ENCODE assay signal across 19 cellular contexts in the genomic region with DNA sequence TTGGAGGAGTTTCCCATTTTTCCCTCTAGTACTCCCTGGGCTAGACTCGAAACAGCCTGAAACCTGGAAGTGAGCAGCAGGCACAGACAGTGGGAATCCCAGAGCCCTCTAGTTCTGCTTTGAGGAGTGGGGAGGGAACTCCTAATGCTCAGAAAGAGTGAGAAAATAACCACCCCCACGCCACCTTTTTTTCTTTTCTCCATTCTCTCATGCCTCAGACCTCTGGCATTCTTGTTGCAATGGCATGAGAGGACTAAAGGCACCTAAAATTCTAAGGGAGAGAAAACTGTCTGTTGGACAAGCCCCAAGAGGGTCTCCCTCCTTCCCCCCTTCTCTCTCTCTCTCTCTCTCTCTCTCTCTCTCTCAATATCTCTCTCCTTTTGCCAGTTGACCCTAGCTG. TPM values are rescaled to one million over a fixed set of nuclear protein-coding genes. Genes with fewer than 3 reads are reported as not detected.
DNase-seq lines count a peak whose midpoint lies in the region; ATAC-seq, FAIRE-seq and TF ChIP-seq lines count a peak whose summit lies in the region.
"Had no signal": no experiment of that assay in that cellular context is flagged by ENCODE, and none has a peak within 500 bp of the region (broad histone marks: within the 10 kb centered on the region; RNA-seq: fewer than 3 reads in every experiment).

No MANE protein-coding gene starts in this region.

- ATAC-seq in GM12878 (no peak), upper lobe of right lung (no peak)
- ATAC-seq: activated T-cell treated with anti-CD3 and anti-CD28 coated beads, Interleukin-2, amount 50 U/mL, for 4 hours had no signal

- no peaks in the 10 kb centered on the region; the same call in 1 of the 2 replicates for H3K27me3 Mint-ChIP-seq in HFFc6 (ENCODE audit: insufficient read depth)
- H3K27me3 Mint-ChIP-seq: IgD-negative memory B cell had no signal

- TF ChIP-seq POLR2A in GM12878 (IDR thresholded peaks at IDR 0.05; ENCODE audit: low read depth, low read length), result no peak

- H3K79me2 ChIP-seq in GM12878 (ENCODE audit: control insufficient read depth, insufficient read depth, low read length), result no peaks in the 10 kb centered on the region

- no TSS peak for BruUV-seq in GM12878 (replicated peaks; lab: Mats Ljungman, UMichigan)

- SMC1A ChIA-PET in GM12878 (lab: Charles Lee; ENCODE audit: uncharacterized antibody, unreplicated experiment), result interaction anchor here (0.7 to 13.3 kb wide), 31 partner anchors 14 to 378 kb away, joined by 3 to 340 read pairs (median 4); a partner anchor contains a TSS

- H3K9me3 Mint-ChIP-seq in HFFc6, result no peaks in the 10 kb centered on the region; the same call in 1 of the 2 replicates
- H3K9me3 Mint-ChIP-seq: activated T-cell treated with anti-CD3 and anti-CD28 coated beads, Interleukin-2, amount 50 U/mL, for 4 hours; IgD-negative memory B cell had no signal

- no peak for TF ChIP-seq RAD21 in GM12878 (IDR thresholded peaks at IDR 0.05; ENCODE audit: insufficient read depth, low read depth, low read length)

- H3K4me3 Mint-ChIP-seq in HFFc6, result peak overlapping the region; percentile 74
- H3K4me3 Mint-ChIP-seq: activated naive CD8-positive, alpha-beta T cell; activated T-cell treated with anti-CD3 and anti-CD28 coated beads, Interleukin-2, amount 50 U/mL, for 4 hours; CD14-positive monocyte; IgD-negative memory B cell had no signal

- TF ChIP-seq EP300 in GM12878 (IDR thresholded peaks at IDR 0.05; ENCODE audit: borderline replicate concordance in 1 of 2, control insufficient read depth in 1 of 2, low read depth in 2 of 2, low read length in 2 of 2), result no peak

- H3K36me3 ChIP-seq in GM12878 (ENCODE audit: control insufficient read depth in 2 of 2, insufficient read depth in 2 of 2, low read length in 1 of 2), result no peaks in the 10 kb centered on the region
- H3K36me3 ChIP-seq in mucosa of stomach (ENCODE audit: control insufficient read depth, insufficient read depth, low read length), result no peaks in the 10 kb centered on the region
- H3K36me3 ChIP-seq in upper lobe of right lung, result no peaks in the 10 kb centered on the region
- H3K36me3 ChIP-seq: right atrium auricular region had no signal

- RAD21 ChIA-PET in GM12878 (lab: Charles Lee; ENCODE audit: unreplicated experiment), result interaction anchor here (0.5 to 12.7 kb wide), 20 partner anchors 9 to 377 kb away, joined by 3 to 279 read pairs (median 5); a partner anchor contains a TSS

- H3K4me1 ChIP-seq in GM12878 (ENCODE audit: control insufficient read depth, insufficient read depth, low read length), result peaks cover 19% of the 10 kb centered on the region
- peaks cover 63% of the 10 kb centered on the region for H3K4me1 ChIP-seq in mucosa of stomach (ENCODE audit: control insufficient read depth, insufficient read depth, low read length)
- peaks cover 31% of the 10 kb centered on the region for H3K4me1 ChIP-seq in upper lobe of right lung

- POLR2A ChIA-PET in GM12878 (lab: Charles Lee), result interaction anchor here (0.6 to 3.0 kb wide), 7 partner anchors 15 to 195 kb away, joined by 3 to 11 read pairs (median 4); no protein-coding TSS in a partner anchor

- no peaks in the 10 kb centered on the region for H4K20me1 ChIP-seq in GM12878 (ENCODE audit: control insufficient read depth, insufficient read depth)

- H3K9ac ChIP-seq in GM12878 (ENCODE audit: control insufficient read depth, insufficient read depth, low read length) (no peak overlapping the region), mucosa of stomach (ENCODE audit: low read length) (peak overlapping the region; percentile 25)

- H2AFZ ChIP-seq in GM12878 (ENCODE audit: control insufficient read depth, low read depth, low read length), result peak overlapping the region; percentile 62

- CTCF ChIA-PET in GM12878 (lab: Yijun Ruan, JAX), result interaction anchor here (0.6 to 13.6 kb wide), 31 partner anchors 9 to 378 kb away, joined by 3 to 481 read pairs (median 4); a partner anchor contains a TSS

- no peaks in the 10 kb centered on the region for H3K27me3 ChIP-seq in GM12878 (replicated peaks in 1 of 2; ENCODE audit: control insufficient read depth in 2 of 2, insufficient read depth in 2 of 2, low read length in 1 of 2)
- no peaks in the 10 kb centered on the region for H3K27me3 ChIP-seq in mucosa of stomach (ENCODE audit: control insufficient read depth, insufficient read depth, low read length)
- H3K27me3 ChIP-seq in upper lobe of right lung, result no peaks in the 10 kb centered on the region
- H3K27me3 ChIP-seq: right atrium auricular region had no signal

- no peak overlapping the region for H3K4me3 ChIP-seq in GM12878
- H3K4me3 ChIP-seq in mucosa of stomach (ENCODE audit: low read length), result no peak overlapping the region
- H3K4me3 ChIP-seq in upper lobe of right lung, result no peak overlapping the region
- H3K4me3 ChIP-seq: right atrium auricular region had no signal

- no peaks in the 10 kb centered on the region for H3K36me3 Mint-ChIP-seq in HFFc6 (ENCODE audit: low read depth)
- H3K36me3 Mint-ChIP-seq: CD14-positive monocyte had no signal

- no peak for TF ChIP-seq CTCF in HFFc6 (IDR thresholded peaks at IDR 0.05)
- no peak for TF ChIP-seq CTCF in GM12878 (IDR thresholded peaks at IDR 0.05 in 2 of 3, conservative IDR thresholded peaks at IDR 0.05 in 1 of 3; ENCODE audit: control insufficient read depth in 2 of 3, extremely low read depth in 1 of 3, insufficient read depth in 1 of 3, low read depth in 3 of 3, low read length in 3 of 3)
- TF ChIP-seq CTCF in upper lobe of right lung (IDR thresholded peaks at IDR 0.05), result no peak

- in situ Hi-C loops in GM12878 (cut with MboI), result loop anchor here (10.0 kb wide), 2 partner anchors 271 to 431 kb away; a partner anchor contains a TSS

- peak overlapping the region; percentile 94 for H3K27ac Mint-ChIP-seq in HFFc6
- H3K27ac Mint-ChIP-seq: activated naive CD8-positive, alpha-beta T cell; IgD-negative memory B cell had no signal

- H3K4me2 ChIP-seq in GM12878 (ENCODE audit: control insufficient read depth, insufficient read depth), result no peak overlapping the region

- no peak for DNase-seq in HFFc6
- no peak for DNase-seq in GM12878 (ENCODE audit: low read depth, low spot score)
- DNase-seq in upper lobe of right lung, result no peak
- DNase-seq in central memory CD4-positive, alpha-beta T cell, result no peak
- DNase-seq in T1000 (lab: John Stamatoyannopoulos, UW), result no peak
- no peak for DNase-seq in glomerular visceral epithelial cell (ENCODE audit: extremely low spot score)
- DNase-seq: activated CD4-positive, alpha-beta T cell treated with anti-CD3 and anti-CD28 coated beads, Interleukin-2, amount 50 U/mL, for 48 hours; activated T-cell treated with anti-CD3 and anti-CD28 coated beads, Interleukin-2, amount 50 U/mL, for 4 hours; NCI-H2107; NCI-H748 treated with DMSO at 0.1 percent for 48 hours had no signal

- H3K27ac ChIP-seq in GM12878 (ENCODE audit: control insufficient read depth, insufficient read depth) (no peak overlapping the region), upper lobe of right lung (peak overlapping the region; percentile 12)
- H3K27ac ChIP-seq: right atrium auricular region had no signal

- H3K4me1 Mint-ChIP-seq in HFFc6 (ENCODE audit: low read depth), result peaks cover 56% of the 10 kb centered on the region

- H3K9me3 ChIP-seq in GM12878 (replicated peaks; ENCODE audit: control insufficient read depth, insufficient read depth, low read length) (peaks cover 8% of the 10 kb centered on the region; the same call in 2 of the 3 replicates), mucosa of stomach (ENCODE audit: control insufficient read depth, low read length) (no peaks in the 10 kb centered on the region), upper lobe of right lung (no peaks in the 10 kb centered on the region)
- H3K9me3 ChIP-seq: right atrium auricular region had no signal

- intact Hi-C loops in GM12878 (cut with micrococcal nuclease; ENCODE audit: unreplicated experiment), result loop anchor here (1.0 kb wide), 2 partner anchors 21 to 378 kb away; no protein-coding TSS in a partner anchor
- intact Hi-C loops in upper lobe of right lung (cut with DNase I), result no loop called here

- 59% methylated on average over 2 of the region's 2 CpGs for WGBS in GM12878 (ENCODE audit: insufficient coverage, insufficient replicate concordance, low lambda C conversion rate, missing lambda C conversion rate)

- no peak for FAIRE-seq in GM12878 (lab: Jason Lieb, UNC)

RNA-seq across cellular contexts. Expression of a gene that starts 15.1 kb away (rescaled TPM):
- total RNA-seq in HFFc6 (2021; fragmentation: NEBNext Ultra II Directional; extraction: Animal tissue kit (Norgen Biotek cat#: 25700)), result 10 to 100 TPM in 5 of 6 experiments, 1 to 10 TPM in 1; 9.8 to 19.7 (median 17.3) TPM
- total RNA-seq in GM12878 (2013; cell fraction: nucleolus; rRNA removed), result 216 and 219 TPM in 2 replicates
- 29.9 and 30.5 TPM in 2 replicates for total RNA-seq in GM12878 (2014; rRNA removed)
- total RNA-seq in GM12878 (2014; rRNA removed; fragmentation: Illumina TruSeq; extraction: Trizol), result 41.9 and 45.3 TPM in 2 replicates
- total RNA-seq in GM12878 (2021), result 68.0 and 74.1 TPM in 2 replicates
- 19.0 TPM for polyA plus RNA-seq in GM12878 (2011; ENCODE audit: low read depth)
- 37.5 and 50.7 TPM in 2 replicates for polyA plus RNA-seq in GM12878 (2011; rRNA removed)
- 60.7 and 77.3 TPM in 2 replicates for polyA plus RNA-seq in GM12878 (2011; cell fraction: cytosol; rRNA removed)
- polyA plus RNA-seq in GM12878 (2011; cell fraction: nucleus; rRNA removed), result 156 and 160 TPM in 2 replicates
- polyA plus RNA-seq in GM12878 (2012), result 32.8 and 47.6 TPM in 2 replicates
- 45.9 and 48.6 TPM in 2 replicates for polyA plus RNA-seq in GM12878 (2014; fragmentation: Illumina TruSeq; extraction: Trizol)
- polyA plus RNA-seq in GM12878 (2014; fragmentation: Nextera tagmentation; extraction: Ambion mirVana), result 10 to 100 TPM in 1 of 2 experiments, 1 to 10 TPM in 1; 6.9 to 14.0 TPM
- 55.9 and 56.1 TPM in 2 replicates for polyA plus RNA-seq in GM12878 (2014; rRNA removed)
- 10 to 100 TPM; 62.1 to 65.0 TPM for polyA plus RNA-seq in GM12878 (2016; fragmentation: Nextera tagmentation; extraction: Ambion mirVana)
- 171 and 202 TPM in 2 replicates for polyA minus RNA-seq in GM12878 (2011; rRNA and poly(A)+ RNA removed)
- polyA minus RNA-seq in GM12878 (2011; cell fraction: cytosol; rRNA and poly(A)+ RNA removed), result 47.0 and 51.0 TPM in 2 replicates
- 234 and 331 TPM in 2 replicates for polyA minus RNA-seq in GM12878 (2011; cell fraction: nucleus; rRNA and poly(A)+ RNA removed)
- total RNA-seq in upper lobe of right lung, result 59.5 TPM

RNA-seq across cellular contexts. Expression of a gene that starts 37.7 kb away (rescaled TPM):
- total RNA-seq in HFFc6 (2021; fragmentation: NEBNext Ultra II Directional; extraction: Animal tissue kit (Norgen Biotek cat#: 25700)), result not detected
- not detected in 2 replicates for total RNA-seq in GM12878 (2013; cell fraction: nucleolus; rRNA removed)
- not detected in 2 replicates for total RNA-seq in GM12878 (2014; rRNA removed)
- total RNA-seq in GM12878 (2014; rRNA removed; fragmentation: Illumina TruSeq; extraction: Trizol), result not detected in 2 replicates
- not detected in 2 replicates for total RNA-seq in GM12878 (2021)
- polyA plus RNA-seq in GM12878 (2011; ENCODE audit: low read depth), result not detected
- not detected in 2 replicates for polyA plus RNA-seq in GM12878 (2011; rRNA removed)
- polyA plus RNA-seq in GM12878 (2011; cell fraction: cytosol; rRNA removed), result not detected in 2 replicates
- polyA plus RNA-seq in GM12878 (2011; cell fraction: nucleus; rRNA removed), result not detected in 2 replicates
- not detected in 2 replicates for polyA plus RNA-seq in GM12878 (2012)
- polyA plus RNA-seq in GM12878 (2014; fragmentation: Illumina TruSeq; extraction: Trizol), result not detected in 2 replicates
- polyA plus RNA-seq in GM12878 (2014; fragmentation: Nextera tagmentation; extraction: Ambion mirVana), result not detected
- not detected in 2 replicates for polyA plus RNA-seq in GM12878 (2014; rRNA removed)
- polyA plus RNA-seq in GM12878 (2016; fragmentation: Nextera tagmentation; extraction: Ambion mirVana), result not detected
- not detected in 2 replicates for polyA minus RNA-seq in GM12878 (2011; rRNA and poly(A)+ RNA removed)
- polyA minus RNA-seq in GM12878 (2011; cell fraction: cytosol; rRNA and poly(A)+ RNA removed), result not detected in 2 replicates
- not detected in 2 replicates for polyA minus RNA-seq in GM12878 (2011; cell fraction: nucleus; rRNA and poly(A)+ RNA removed)
- total RNA-seq in upper lobe of right lung, result not detected
- total RNA-seq: cerebellum, lower leg skin, right atrium auricular region, subcutaneous adipose tissue had no signal
- polyA plus RNA-seq: CD14-positive monocyte, IgD-negative memory B cell, neural cell had no signal

RNA-seq across cellular contexts. Expression of a gene that starts 51.1 kb away (rescaled TPM):
- 10 to 100 TPM; 11.6 to 27.7 (median 12.8) TPM for total RNA-seq in HFFc6 (2021; fragmentation: NEBNext Ultra II Directional; extraction: Animal tissue kit (Norgen Biotek cat#: 25700))
- 160 and 163 TPM in 2 replicates for total RNA-seq in GM12878 (2013; cell fraction: nucleolus; rRNA removed)
- 23.6 and 29.2 TPM in 2 replicates for total RNA-seq in GM12878 (2014; rRNA removed)
- total RNA-seq in GM12878 (2014; rRNA removed; fragmentation: Illumina TruSeq; extraction: Trizol), result 55.2 and 59.2 TPM in 2 replicates
- total RNA-seq in GM12878 (2021), result 43.7 and 48.6 TPM in 2 replicates
- 14.0 TPM for polyA plus RNA-seq in GM12878 (2011; ENCODE audit: low read depth)
- 47.2 and 67.3 TPM in 2 replicates for polyA plus RNA-seq in GM12878 (2011; rRNA removed)
- polyA plus RNA-seq in GM12878 (2011; cell fraction: cytosol; rRNA removed), result 18.8 and 19.0 TPM in 2 replicates
- 54.6 and 55.7 TPM in 2 replicates for polyA plus RNA-seq in GM12878 (2011; cell fraction: nucleus; rRNA removed)
- 22.5 and 30.2 TPM in 2 replicates for polyA plus RNA-seq in GM12878 (2012)
- 46.8 and 52.9 TPM in 2 replicates for polyA plus RNA-seq in GM12878 (2014; fragmentation: Illumina TruSeq; extraction: Trizol)
- polyA plus RNA-seq in GM12878 (2014; fragmentation: Nextera tagmentation; extraction: Ambion mirVana), result 10 to 100 TPM; 12.8 to 19.5 TPM
- polyA plus RNA-seq in GM12878 (2014; rRNA removed), result 20.9 and 23.7 TPM in 2 replicates
- 10 to 100 TPM; 67.6 to 68.6 TPM for polyA plus RNA-seq in GM12878 (2016; fragmentation: Nextera tagmentation; extraction: Ambion mirVana)
- 74.8 and 97.4 TPM in 2 replicates for polyA minus RNA-seq in GM12878 (2011; rRNA and poly(A)+ RNA removed)
- 24.1 and 25.9 TPM in 2 replicates for polyA minus RNA-seq in GM12878 (2011; cell fraction: cytosol; rRNA and poly(A)+ RNA removed)
- 47.8 and 79.4 TPM in 2 replicates for polyA minus RNA-seq in GM12878 (2011; cell fraction: nucleus; rRNA and poly(A)+ RNA removed)
- total RNA-seq in upper lobe of right lung, result 32.8 TPM
